ENCODE assay signal across 21 cellular contexts in genomic region chr1:2159124-2159523, GRCh38.
"Had no signal": no experiment of that assay in that cellular context is flagged by ENCODE, and none has a peak within 500 bp of the region (broad histone marks: within the 10 kb centered on the region; RNA-seq: fewer than 3 reads in every experiment).

No MANE protein-coding gene starts in this region.

- H3K27me3 ChIP-seq: colonic mucosa, foreskin keratinocyte, right atrium auricular region, sigmoid colon, stomach had no signal

- H3K27ac ChIP-seq: colonic mucosa, foreskin keratinocyte, left ventricle myocardium inferior, right atrium auricular region, sigmoid colon, skin epidermis, stomach, thoracic aorta had no signal

- H3K9me3 ChIP-seq: colonic mucosa, left ventricle myocardium inferior, right atrium auricular region, sigmoid colon, thoracic aorta had no signal

- FAIRE-seq: endothelial cell of umbilical vein, keratinocyte had no signal

- H3K4me1 ChIP-seq: colonic mucosa, foreskin keratinocyte, right atrium auricular region, sigmoid colon, stomach had no signal

- H3K36me3 ChIP-seq: colonic mucosa, left ventricle myocardium inferior, right atrium auricular region, sigmoid colon, thoracic aorta had no signal

- DNase-seq: colonic mucosa; effector CD4-positive, alpha-beta T cell; endodermal cell; erythroblast; foreskin keratinocyte; immature natural killer cell; left cardiac atrium; left ventricle myocardium inferior; mesenchymal stem cell; midbrain; sigmoid colon; stimulated activated naive CD4-positive, alpha-beta T cell; stomach; trophoblast cell had no signal

- H3K4me3 ChIP-seq: colonic mucosa, left ventricle myocardium inferior, lung, right atrium auricular region, sigmoid colon, skin epidermis, stomach, thoracic aorta had no signal

- ATAC-seq: foreskin keratinocyte; left cardiac atrium; natural killer cell treated with Interleukin-12 subunit alpha and Interleukin-12 subunit beta and Interleukin-15 and Interleukin-18, amount 100 ng/mL, for 72 hours had no signal
